Comparison of ENCODE assay signal across 13 cellular contexts in genomic region chr15:78004222-78004727, GRCh38.
DNase-seq lines count a peak whose midpoint lies in the region; ATAC-seq and TF ChIP-seq lines count a peak whose summit lies in the region.
"Had no signal": no experiment of that assay in that cellular context is flagged by ENCODE, and none has a peak within 500 bp of the region (broad histone marks: within the 10 kb centered on the region; RNA-seq: fewer than 3 reads in every experiment).

No MANE protein-coding gene starts in this region.

- H3K9ac ChIP-seq in rectal smooth muscle tissue (ENCODE audit: low read length): no peak overlapping the region

- H3K9me3 ChIP-seq in body of pancreas: no peaks in the 10 kb centered on the region
- no peaks in the 10 kb centered on the region for H3K9me3 ChIP-seq in naive thymus-derived CD4-positive, alpha-beta T cell (ENCODE audit: control insufficient read depth in 2 of 3, low read length in 3 of 3)

- TF ChIP-seq CTCF in GM10266 (IDR thresholded peaks at IDR 0.05; ENCODE audit: control insufficient read depth, insufficient read depth, low read depth, missing control alignments): no peak
- no peak for TF ChIP-seq CTCF in body of pancreas (IDR thresholded peaks at IDR 0.05)

- H3K4me1 ChIP-seq in body of pancreas (peaks cover 93% of the 10 kb centered on the region), rectal smooth muscle tissue (ENCODE audit: control insufficient read depth, insufficient read depth, low read length) (peaks cover 40% of the 10 kb centered on the region)
- no peaks in the 10 kb centered on the region for H3K4me1 ChIP-seq in naive thymus-derived CD4-positive, alpha-beta T cell (ENCODE audit: control insufficient read depth in 2 of 2, insufficient read depth in 2 of 2, low read length in 2 of 2)

- 58 to 62% methylated on average over 9 of the region's 9 CpGs for WGBS in body of pancreas, 2 donors

- H3K27me3 ChIP-seq in body of pancreas: no peaks in the 10 kb centered on the region
- H3K27me3 ChIP-seq in rectal smooth muscle tissue (ENCODE audit: control insufficient read depth, insufficient read depth, low read length): no peaks in the 10 kb centered on the region
- no peaks in the 10 kb centered on the region for H3K27me3 ChIP-seq in naive thymus-derived CD4-positive, alpha-beta T cell (ENCODE audit: control insufficient read depth in 2 of 2, insufficient read depth in 2 of 2, low read length in 2 of 2)

- TF ChIP-seq POLR2A in body of pancreas (IDR thresholded peaks at IDR 0.05): no peak

- ATAC-seq in GM19397 (IDR thresholded peaks at IDR 0.05; ENCODE audit: unreplicated experiment) (peak; percentile 46), body of pancreas (no peak), HG02571 (IDR thresholded peaks at IDR 0.05; ENCODE audit: unreplicated experiment) (no peak)
- no peak for ATAC-seq in naive thymus-derived CD4-positive, alpha-beta T cell
- ATAC-seq: Panc1 had no signal

- DNase-seq in GM10266 (ENCODE audit: extremely low spot score) (peak; percentile 70), body of pancreas (peak in 3 of 4 donors; percentile 36 to 49 (median 48)), T-helper 9 cell (no peak)
- DNase-seq in naive thymus-derived CD4-positive, alpha-beta T cell: no peak
- DNase-seq: activated naive CD4-positive, alpha-beta T cell treated with anti-CD3 and anti-CD28 coated beads, Interleukin-2, amount 50 U/mL, for 16 hours; effector CD8-positive, alpha-beta T cell; stimulated activated CD4-positive, alpha-beta T cell treated with anti-CD3 and anti-CD28 coated beads, Interleukin-4, amount 100 ng/mL, for 1 hour had no signal

- CTCF ChIA-PET in naive thymus-derived CD4-positive, alpha-beta T cell (lab: Charles Lee): interaction anchor here (0.6 kb wide), 1 partner anchor 191 kb away, joined by 3 read pairs; no protein-coding TSS in a partner anchor

- peak overlapping the region in 2 of 9 donors; percentile 45 to 72 for H3K27ac Mint-ChIP-seq in naive thymus-derived CD4-positive, alpha-beta T cell

- no peaks in the 10 kb centered on the region for H3K9me3 Mint-ChIP-seq in naive thymus-derived CD4-positive, alpha-beta T cell
- H3K9me3 Mint-ChIP-seq: neural crest cell had no signal

- intact Hi-C loops in body of pancreas (cut with DNase I): loop anchor here (5.0 kb wide), 1 partner anchor 103 kb away; no protein-coding TSS in a partner anchor
- intact Hi-C loops in naive thymus-derived CD4-positive, alpha-beta T cell (cut with micrococcal nuclease): no loop called here

- H3K27me3 Mint-ChIP-seq in naive thymus-derived CD4-positive, alpha-beta T cell: no peaks in the 10 kb centered on the region

- H3K36me3 ChIP-seq in body of pancreas (replicated peaks in 1 of 2; ENCODE audit: insufficient read depth in 1 of 2, low read depth in 2 of 2) (peaks cover 0 to 4% of the 10 kb centered on the region in 2 donors), rectal smooth muscle tissue (ENCODE audit: control insufficient read depth, insufficient read depth, low read length) (peaks cover 18% of the 10 kb centered on the region)
- peaks cover 27 to 94% (median 31%) of the 10 kb centered on the region in 3 experiments for H3K36me3 ChIP-seq in naive thymus-derived CD4-positive, alpha-beta T cell (ENCODE audit: control insufficient read depth in 2 of 3, insufficient read depth in 3 of 3, low read length in 3 of 3)

- no peak overlapping the region for H3K4me3 Mint-ChIP-seq in naive thymus-derived CD4-positive, alpha-beta T cell
- H3K4me3 Mint-ChIP-seq: neural crest cell had no signal

- POLR2A ChIA-PET in naive thymus-derived CD4-positive, alpha-beta T cell (lab: Charles Lee): no interaction called here

- peaks cover 0 to 41% (median 5%) of the 10 kb centered on the region in 7 donors for H3K4me1 Mint-ChIP-seq in naive thymus-derived CD4-positive, alpha-beta T cell

- peak overlapping the region; percentile 85 to 96 (median 93) for H3K27ac ChIP-seq in body of pancreas
- peak overlapping the region; percentile 76 for H3K27ac ChIP-seq in rectal smooth muscle tissue (ENCODE audit: low read depth, low read length)
- no peak overlapping the region for H3K27ac ChIP-seq in naive thymus-derived CD4-positive, alpha-beta T cell (ENCODE audit: low read depth, low read length)
- H3K27ac ChIP-seq: HL-60 had no signal

- H3K4me3 ChIP-seq in body of pancreas: no peak overlapping the region
- no peak overlapping the region for H3K4me3 ChIP-seq in rectal smooth muscle tissue (ENCODE audit: low read length)
- H3K4me3 ChIP-seq in naive thymus-derived CD4-positive, alpha-beta T cell (ENCODE audit: low read length): no peak overlapping the region

- peaks cover 10 to 40% (median 14%) of the 10 kb centered on the region in 5 donors for H3K36me3 Mint-ChIP-seq in naive thymus-derived CD4-positive, alpha-beta T cell

Comparison
In these comparisons a context has a peak if more than half of its experiments do, and no peak if none do; other contexts are left out.
1. DNase-seq: peak in GM10266 (single experiment) and body of pancreas (3 of 4); none in T-helper 9 cell (single experiment) and naive thymus-derived CD4-positive, alpha-beta T cell (0 of 9).